Comparison of ENCODE assay signal across 17 cellular contexts in the genomic region with DNA sequence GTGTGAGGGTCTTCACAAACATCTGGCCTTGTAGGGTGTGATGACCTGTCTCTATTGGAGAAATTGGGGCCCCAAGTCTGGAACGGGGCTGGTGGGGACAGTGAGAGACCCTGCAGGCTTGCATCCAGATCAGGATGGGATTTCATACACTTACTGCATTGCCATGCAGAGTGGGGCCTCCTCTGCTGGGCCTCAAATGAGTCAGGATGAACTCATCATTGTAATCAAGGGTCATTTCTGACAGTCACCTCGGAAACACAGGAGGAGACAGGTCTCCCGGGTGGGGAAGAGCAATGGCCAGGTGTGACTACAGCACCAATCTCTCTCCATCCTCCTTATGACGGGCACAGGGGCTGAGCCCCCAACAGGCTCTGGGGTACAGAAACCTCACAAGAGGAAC. TPM values are rescaled to one million over a fixed set of nuclear protein-coding genes. Genes with fewer than 3 reads are reported as not detected.
"Had no signal": no experiment of that assay in that cellular context is flagged by ENCODE, and none has a peak within 500 bp of the region (broad histone marks: within the 10 kb centered on the region; RNA-seq: fewer than 3 reads in every experiment).

No MANE protein-coding gene starts in this region.

- H3K27ac Mint-ChIP-seq: nephron had no signal

- H3K4me1 Mint-ChIP-seq: nephron had no signal

- H3K4me3 Mint-ChIP-seq: nephron had no signal

- DNase-seq: activated CD4-positive, alpha-beta T cell treated with anti-CD3 and anti-CD28 coated beads, Interleukin-2, amount 50 U/mL, for 1 hour; activated CD4-positive, CD25-positive, alpha-beta regulatory T cell; activated CD8-positive, alpha-beta memory T cell treated with anti-CD3 and anti-CD28 coated beads for 24 hours; activated naive CD4-positive, alpha-beta T cell; dorsolateral prefrontal cortex; glutamatergic neuron; kidney glomerular epithelial cell; nucleus accumbens; posterior cingulate gyrus; stimulated activated CD4-positive, alpha-beta T cell treated with anti-CD3 and anti-CD28 coated beads, Interleukin-15, amount 100 ng/mL, for 24 hours; stimulated activated CD4-positive, alpha-beta T cell treated with anti-CD3 and anti-CD28 coated beads, Interleukin-4, amount 100 ng/mL, for 1 hour; stimulated activated naive CD4-positive, alpha-beta T cell treated with Interleukin-2 at 50 U/mL for 16 hours; trophoblast cell had no signal

- H3K9me3 Mint-ChIP-seq: nephron had no signal

RNA-seq across cellular contexts. Expression of a gene that starts 48.1 kb away (rescaled TPM):
- total RNA-seq: ascending aorta; lower leg skin; T-helper 2 cell treated with Interferon-gamma antibody and Interleukin-4, amounts not matched to agents 100 ng/mL and 5 ng/mL, for 36 hours had no signal
